Comparison of ENCODE assay signal across 9 cellular contexts in the genomic region with DNA sequence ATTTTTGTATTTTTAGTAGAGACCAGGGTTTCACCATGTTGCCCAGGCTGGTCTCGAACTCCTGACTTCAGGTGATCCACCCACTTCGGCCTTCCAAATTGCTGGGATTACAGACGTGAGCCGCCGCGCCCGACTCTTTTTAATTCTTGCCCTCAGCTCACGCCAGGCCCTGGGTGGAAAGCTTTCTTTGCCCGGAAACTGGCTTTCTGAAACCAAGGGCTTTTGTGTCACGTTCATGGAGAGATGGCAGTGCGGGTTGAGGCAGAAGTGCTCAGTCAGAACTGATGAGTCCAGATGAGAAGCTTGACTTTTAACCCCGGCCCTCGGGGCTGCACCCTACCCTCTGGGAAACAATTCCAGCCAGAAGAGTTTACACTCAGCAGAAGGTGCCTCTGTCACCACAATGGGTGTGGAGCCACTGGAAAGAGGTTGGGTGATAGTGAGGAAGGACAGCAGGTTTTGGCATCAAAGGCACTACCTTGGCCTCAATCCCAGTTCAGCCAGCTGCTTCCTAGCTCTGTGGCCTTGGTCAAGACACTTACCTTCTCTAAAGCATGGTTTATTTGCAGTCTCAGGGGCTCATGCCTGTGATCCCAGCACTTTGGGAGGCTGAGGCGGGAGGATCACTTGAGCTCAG. TPM values are rescaled to one million over a fixed set of nuclear protein-coding genes. Genes with fewer than 3 reads are reported as not detected.
DNase-seq lines count a peak whose midpoint lies in the region; ATAC-seq, FAIRE-seq and TF ChIP-seq lines count a peak whose summit lies in the region.
"Had no signal": no experiment of that assay in that cellular context is flagged by ENCODE, and none has a peak within 500 bp of the region (broad histone marks: within the 10 kb centered on the region; RNA-seq: fewer than 3 reads in every experiment).

No MANE protein-coding gene starts in this region.

- FAIRE-seq in D721Med (lab: Jason Lieb, UNC): no peak
- FAIRE-seq: endometrium had no signal

- H3K9me3 ChIP-seq in heart right ventricle (no peaks in the 10 kb centered on the region), body of pancreas (no peaks in the 10 kb centered on the region)

- H3K4me1 ChIP-seq in heart right ventricle (peaks cover 9 to 39% (median 26%) of the 10 kb centered on the region in 9 donors), body of pancreas (peaks cover 43% of the 10 kb centered on the region)

- intact Hi-C loops in heart right ventricle (cut with DNase I): loop anchor here in 1 of 10 donors (5.0 kb wide), 1 partner anchor 154 kb away; no protein-coding TSS in a partner anchor
- intact Hi-C loops in Right ventricle myocardium inferior (cut with DNase I): no loop called here
- intact Hi-C loops in body of pancreas (cut with DNase I): no loop called here

- H3K27ac ChIP-seq in heart right ventricle (peak overlapping the region in 8 of 10 donors; percentile 92 to 99 (median 98)), body of pancreas (peak overlapping the region in 3 of 4 donors; percentile 95 to 99 (median 99))

- peak overlapping the region; percentile 39 for H3K4me3 Mint-ChIP-seq in natural killer cell treated with Interleukin-12 subunit alpha and Interleukin-12 subunit beta and Interleukin-15 and Interleukin-18, amount 100 ng/mL, for 72 hours

- DNase-seq in heart right ventricle (peak in 1 of 2 donors; percentile 48), Right ventricle myocardium inferior (ENCODE audit: missing footprints) (no peak), body of pancreas (peak; percentile 60 to 74 (median 68)), SK-N-DZ (ENCODE audit: low spot score) (no peak), NCI-H187 treated with DMSO at 0.1 percent for 48 hours (lab: John Stamatoyannopoulos, UW) (no peak), D721Med (ENCODE audit: insufficient read length, low spot score) (no peak)
- DNase-seq in natural killer cell treated with Interleukin-12 subunit alpha and Interleukin-12 subunit beta and Interleukin-15 and Interleukin-18, amount 100 ng/mL, for 72 hours (ENCODE audit: low spot score): no peak

- ATAC-seq in heart right ventricle (peak in 3 of 8 donors; percentile 5 to 10 (median 8)), Right ventricle myocardium inferior (no peak), body of pancreas (no peak), HG03175 (IDR thresholded peaks at IDR 0.05; ENCODE audit: unreplicated experiment) (no peak)
- no peak for ATAC-seq in natural killer cell treated with Interleukin-12 subunit alpha and Interleukin-12 subunit beta and Interleukin-15 and Interleukin-18, amount 100 ng/mL, for 72 hours

- H3K9me3 Mint-ChIP-seq in natural killer cell treated with Interleukin-12 subunit alpha and Interleukin-12 subunit beta and Interleukin-15 and Interleukin-18, amount 100 ng/mL, for 72 hours: no peaks in the 10 kb centered on the region

- no peak for TF ChIP-seq CTCF in heart right ventricle (IDR thresholded peaks at IDR 0.05)
- no peak for TF ChIP-seq CTCF in body of pancreas (IDR thresholded peaks at IDR 0.05)
- TF ChIP-seq CTCF in D721Med (IDR thresholded peaks at IDR 0.05; ENCODE audit: insufficient read depth, missing control alignments): no peak

- H3K36me3 ChIP-seq in heart right ventricle (peaks cover 0 to 5% (median 0%) of the 10 kb centered on the region in 9 donors), body of pancreas (replicated peaks in 1 of 2; ENCODE audit: insufficient read depth in 1 of 2, low read depth in 2 of 2) (no peaks in the 10 kb centered on the region)

- TF ChIP-seq POLR2A in body of pancreas (IDR thresholded peaks at IDR 0.05): no peak

- H3K27me3 ChIP-seq in heart right ventricle (no peaks in the 10 kb centered on the region), body of pancreas (no peaks in the 10 kb centered on the region)

- no peaks in the 10 kb centered on the region for H3K36me3 Mint-ChIP-seq in natural killer cell treated with Interleukin-12 subunit alpha and Interleukin-12 subunit beta and Interleukin-15 and Interleukin-18, amount 100 ng/mL, for 72 hours

- H3K4me1 Mint-ChIP-seq in natural killer cell treated with Interleukin-12 subunit alpha and Interleukin-12 subunit beta and Interleukin-15 and Interleukin-18, amount 100 ng/mL, for 72 hours (ENCODE audit: low read depth in 2 of 2): peaks cover 5 to 13% of the 10 kb centered on the region in 2 donors

- H3K27ac Mint-ChIP-seq in natural killer cell treated with Interleukin-12 subunit alpha and Interleukin-12 subunit beta and Interleukin-15 and Interleukin-18, amount 100 ng/mL, for 72 hours: peak overlapping the region in 1 of 2 donors; percentile 43

- peak overlapping the region in 6 of 10 donors; percentile 77 to 98 (median 84) for H3K4me3 ChIP-seq in heart right ventricle
- H3K4me3 ChIP-seq in body of pancreas: no peak overlapping the region

- 89% methylated on average over 14 of the region's 14 CpGs for WGBS in heart right ventricle, 2 donors
- 87% methylated on average over 14 of the region's 14 CpGs for WGBS in body of pancreas, 2 donors

- H3K27me3 Mint-ChIP-seq in natural killer cell treated with Interleukin-12 subunit alpha and Interleukin-12 subunit beta and Interleukin-15 and Interleukin-18, amount 100 ng/mL, for 72 hours: no peaks in the 10 kb centered on the region

RNA-seq across cellular contexts. Expression of gene ARFGAP3, which starts 0.9 kb away (rescaled TPM):
- 10 to 100 TPM; 10.6 to 29.4 (median 23.2) TPM for total RNA-seq in heart right ventricle
- 10 to 100 TPM; 21.9 to 24.4 TPM for polyA plus RNA-seq in heart right ventricle
- 22.3 TPM for total RNA-seq in Right ventricle myocardium inferior
- 10 to 100 TPM; 64.3 to 73.2 TPM for total RNA-seq in body of pancreas
- 10 to 100 TPM; 28.3 to 50.4 TPM for total RNA-seq in natural killer cell treated with Interleukin-12 subunit alpha and Interleukin-12 subunit beta and Interleukin-15 and Interleukin-18, amount 100 ng/mL, for 72 hours
- 29.4 TPM in 2 replicates for polyA plus RNA-seq in SK-N-DZ (2014; cell fraction: cytosol; rRNA removed)
- polyA plus RNA-seq in SK-N-DZ (2014; cell fraction: nucleus; rRNA removed): 27.3 and 28.8 TPM in 2 replicates

Comparison
In these comparisons a context has a peak if more than half of its experiments do, and no peak if none do; other contexts are left out.
1. DNase-seq: peak in body of pancreas (4 of 4); none in Right ventricle myocardium inferior (single experiment), natural killer cell treated with Interleukin-12 subunit alpha and Interleukin-12 subunit beta and Interleukin-15 and Interleukin-18, amount 100 ng/mL, for 72 hours (single experiment), SK-N-DZ (single experiment), NCI-H187 treated with DMSO at 0.1 percent for 48 hours (single experiment) and D721Med (single experiment).
2. H3K4me3 ChIP-seq: peak in heart right ventricle (6 of 10); none in body of pancreas (0 of 2).